In the genomic region with DNA sequence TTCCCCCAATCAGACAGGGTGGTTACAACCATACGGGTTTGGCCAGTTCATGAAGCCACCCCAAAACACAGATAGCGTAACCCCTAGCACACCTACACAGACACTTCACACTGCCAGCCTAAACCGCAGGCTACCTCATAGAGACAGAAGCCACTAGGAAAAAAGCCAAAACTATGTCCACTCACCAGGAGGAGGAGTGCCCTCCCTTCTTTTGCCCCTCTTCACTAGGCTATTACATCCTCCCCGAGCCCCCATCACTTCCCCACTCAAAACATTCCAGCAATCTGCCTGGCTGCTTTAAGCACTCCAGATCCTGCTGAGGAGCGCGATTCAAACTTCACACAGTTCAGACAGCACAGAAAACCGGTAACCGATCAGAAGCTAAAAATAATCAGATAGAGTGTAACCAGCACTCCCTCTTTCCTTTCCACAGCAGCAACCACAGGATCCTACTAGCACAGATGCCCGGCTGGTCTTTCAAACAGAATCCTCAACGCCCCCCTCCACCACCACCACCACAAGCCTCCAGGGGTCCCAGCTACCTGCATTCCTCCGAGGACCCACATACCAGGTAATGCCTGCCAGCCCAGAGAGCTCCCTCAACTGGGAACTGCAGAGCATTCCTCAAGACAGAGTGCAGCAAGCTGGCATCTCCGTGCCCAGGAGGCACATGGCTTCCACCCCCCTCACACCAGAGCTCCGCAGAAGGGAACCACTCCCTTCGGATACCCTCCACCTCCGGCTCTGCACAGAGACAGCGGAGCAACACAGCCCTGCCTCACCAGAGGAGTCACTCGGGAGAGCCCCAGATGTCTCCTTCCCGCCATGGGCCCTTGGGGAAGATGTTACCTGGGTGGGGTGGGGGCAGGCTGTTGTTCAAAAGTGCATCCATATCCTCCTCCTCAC, we compare ENCODE assay signal across 8 cellular contexts. TPM values are rescaled to one million over a fixed set of nuclear protein-coding genes. Genes with fewer than 3 reads are reported as not detected.
DNase-seq lines count a peak whose midpoint lies in the region; ATAC-seq and TF ChIP-seq lines count a peak whose summit lies in the region.

No MANE protein-coding gene starts in this region.

- H3K4me3 Mint-ChIP-seq in IgD-negative memory B cell = peak overlapping the region in 1 of 4 donors; percentile 86
- H3K4me3 Mint-ChIP-seq in activated T-cell treated with anti-CD3 and anti-CD28 coated beads, Interleukin-2, amount 50 U/mL, for 72 hours = no peak overlapping the region

- ATAC-seq in activated T-cell treated with anti-CD3 and anti-CD28 coated beads, Interleukin-2, amount 50 U/mL, for 72 hours (replicated peaks in 1 of 2) = peak; percentile 38 to 51
- ATAC-seq in GM21576 (IDR thresholded peaks at IDR 0.05; ENCODE audit: unreplicated experiment) = no peak
- ATAC-seq in HG02610 (IDR thresholded peaks at IDR 0.05; ENCODE audit: unreplicated experiment) = no peak

- peaks cover 6% of the 10 kb centered on the region for H3K36me3 Mint-ChIP-seq in IgD-negative memory B cell
- peaks cover 31 to 33% of the 10 kb centered on the region in 2 donors for H3K36me3 Mint-ChIP-seq in activated T-cell treated with anti-CD3 and anti-CD28 coated beads, Interleukin-2, amount 50 U/mL, for 72 hours (ENCODE audit: insufficient read depth in 2 of 2)

- peak overlapping the region; percentile 72 to 97 (median 88) for H3K4me3 ChIP-seq in BLaER1 treated with 17β-estradiol and CSF1 and Interleukin-3, amounts not matched to agents 10 nM and 100 nM
- peak overlapping the region; percentile 64 for H3K4me3 ChIP-seq in fibroblast of pulmonary artery (replicated peaks; ENCODE audit: low read depth, low read length)
- peak overlapping the region; percentile 92 for H3K4me3 ChIP-seq in neuron (ENCODE audit: low read length)

- no peak overlapping the region for H2AFZ ChIP-seq in neuron (ENCODE audit: low read depth, low read length)

- peaks cover 47 to 55% (median 53%) of the 10 kb centered on the region in 11 experiments; a peak in 21 of 22 replicates for H4K20me1 ChIP-seq in BLaER1 treated with 17β-estradiol and CSF1 and Interleukin-3, amounts not matched to agents 10 nM and 100 nM

- H3K9me3 Mint-ChIP-seq in IgD-negative memory B cell = no peaks in the 10 kb centered on the region
- H3K9me3 Mint-ChIP-seq in activated T-cell treated with anti-CD3 and anti-CD28 coated beads, Interleukin-2, amount 50 U/mL, for 72 hours = no peaks in the 10 kb centered on the region

- H3K9ac ChIP-seq in BLaER1 treated with 17β-estradiol and CSF1 and Interleukin-3, amounts not matched to agents 10 nM and 100 nM = peak overlapping the region; percentile 82 to 92 (median 87)

- H3K9me3 ChIP-seq in BLaER1 treated with 17β-estradiol and CSF1 and Interleukin-3, amounts not matched to agents 10 nM and 100 nM (replicated peaks in 1 of 11) = no peaks in the 10 kb centered on the region
- H3K9me3 ChIP-seq in neuron (ENCODE audit: low read length) = no peaks in the 10 kb centered on the region

- H3K27ac Mint-ChIP-seq in IgD-negative memory B cell = peak overlapping the region; percentile 87 to 89 (median 87)
- peak overlapping the region; percentile 95 for H3K27ac Mint-ChIP-seq in activated T-cell treated with anti-CD3 and anti-CD28 coated beads, Interleukin-2, amount 50 U/mL, for 72 hours

- peaks cover 59 to 73% (median 65%) of the 10 kb centered on the region in 10 experiments for H3K4me1 ChIP-seq in BLaER1 treated with 17β-estradiol and CSF1 and Interleukin-3, amounts not matched to agents 10 nM and 100 nM
- peaks cover 41% of the 10 kb centered on the region for H3K4me1 ChIP-seq in neuron (ENCODE audit: insufficient read depth, low read length)

- peak overlapping the region; percentile 96 to 100 (median 99) for H3K4me2 ChIP-seq in BLaER1 treated with 17β-estradiol and CSF1 and Interleukin-3, amounts not matched to agents 10 nM and 100 nM

- H3K27me3 Mint-ChIP-seq in IgD-negative memory B cell = no peaks in the 10 kb centered on the region
- H3K27me3 Mint-ChIP-seq in activated T-cell treated with anti-CD3 and anti-CD28 coated beads, Interleukin-2, amount 50 U/mL, for 72 hours (ENCODE audit: low read depth) = no peaks in the 10 kb centered on the region

- no peaks in the 10 kb centered on the region for H3K27me3 ChIP-seq in BLaER1 treated with 17β-estradiol and CSF1 and Interleukin-3, amounts not matched to agents 10 nM and 100 nM
- no peaks in the 10 kb centered on the region for H3K27me3 ChIP-seq in neuron (ENCODE audit: insufficient read depth, low read length)

- H3K27ac ChIP-seq in BLaER1 treated with 17β-estradiol and CSF1 and Interleukin-3, amounts not matched to agents 10 nM and 100 nM = peak overlapping the region; percentile 81 to 92 (median 87); a peak in 21 of 22 replicates

- peaks cover 18 to 33% (median 30%) of the 10 kb centered on the region in 3 donors for H3K4me1 Mint-ChIP-seq in IgD-negative memory B cell
- H3K4me1 Mint-ChIP-seq in activated T-cell treated with anti-CD3 and anti-CD28 coated beads, Interleukin-2, amount 50 U/mL, for 72 hours (ENCODE audit: low read depth) = peaks cover 47% of the 10 kb centered on the region

- peak; percentile 50 to 52 for DNase-seq in activated T-cell treated with anti-CD3 and anti-CD28 coated beads, Interleukin-2, amount 50 U/mL, for 72 hours
- peak; percentile 26 for DNase-seq in fibroblast of pulmonary artery (ENCODE audit: low read depth)
- DNase-seq in NCI-H1436 (lab: John Stamatoyannopoulos, UW) = no peak

- no peak for TF ChIP-seq CTCF in fibroblast of pulmonary artery (IDR thresholded peaks at IDR 0.05; ENCODE audit: low read length, missing control alignments)

- H3K36me3 ChIP-seq in BLaER1 treated with 17β-estradiol and CSF1 and Interleukin-3, amounts not matched to agents 10 nM and 100 nM = peaks cover 20 to 44% (median 31%) of the 10 kb centered on the region in 11 experiments
- peaks cover 48% of the 10 kb centered on the region for H3K36me3 ChIP-seq in neuron (ENCODE audit: insufficient read depth, low read length)

RNA-seq across cellular contexts. Expression of a gene that starts 1.5 kb away (rescaled TPM):
- polyA plus RNA-seq in IgD-negative memory B cell = 55.2 TPM
- 100 to 1,000 TPM; 292 to 299 TPM for total RNA-seq in activated T-cell treated with anti-CD3 and anti-CD28 coated beads, Interleukin-2, amount 50 U/mL, for 72 hours

RNA-seq across cellular contexts. Expression of a gene that starts 30.1 kb away (rescaled TPM):
- 63.6 TPM for polyA plus RNA-seq in IgD-negative memory B cell
- 1 to 10 TPM; 4.1 to 8.9 TPM for total RNA-seq in activated T-cell treated with anti-CD3 and anti-CD28 coated beads, Interleukin-2, amount 50 U/mL, for 72 hours

RNA-seq across cellular contexts. Expression of a gene that starts 37.6 kb away (rescaled TPM):
- polyA plus RNA-seq in IgD-negative memory B cell = 24.9 TPM
- total RNA-seq in activated T-cell treated with anti-CD3 and anti-CD28 coated beads, Interleukin-2, amount 50 U/mL, for 72 hours = 10 to 100 TPM; 76.9 to 89.8 TPM

RNA-seq across cellular contexts. Expression of a gene that starts 41.6 kb away (rescaled TPM):
- 5.8 TPM for polyA plus RNA-seq in IgD-negative memory B cell
- 1 to 10 TPM; 5.2 to 6.1 TPM for total RNA-seq in activated T-cell treated with anti-CD3 and anti-CD28 coated beads, Interleukin-2, amount 50 U/mL, for 72 hours

RNA-seq across cellular contexts. Expression of a gene that starts 49.8 kb away (rescaled TPM):
- polyA plus RNA-seq in IgD-negative memory B cell = 12.3 TPM
- total RNA-seq in activated T-cell treated with anti-CD3 and anti-CD28 coated beads, Interleukin-2, amount 50 U/mL, for 72 hours = 10 to 100 TPM; 14.2 to 17.0 TPM

Comparison
In these comparisons a context has a peak if more than half of its experiments do, and no peak if none do; other contexts are left out.
1. ATAC-seq: peak in activated T-cell treated with anti-CD3 and anti-CD28 coated beads, Interleukin-2, amount 50 U/mL, for 72 hours (2 of 2); none in GM21576 (single experiment) and HG02610 (single experiment).
2. Peak in every context shown above with its lines, with median percentiles within 50 percentile points of each other: H3K4me3 ChIP-seq.